Comparison of ENCODE assay signal across 8 cellular contexts in genomic region chr5:32312682-32313523, GRCh38. TPM values are rescaled to one million over a fixed set of nuclear protein-coding genes. Genes with fewer than 3 reads are reported as not detected.
DNase-seq lines count a peak whose midpoint lies in the region; ATAC-seq, FAIRE-seq and TF ChIP-seq lines count a peak whose summit lies in the region.

A gene with protein sequence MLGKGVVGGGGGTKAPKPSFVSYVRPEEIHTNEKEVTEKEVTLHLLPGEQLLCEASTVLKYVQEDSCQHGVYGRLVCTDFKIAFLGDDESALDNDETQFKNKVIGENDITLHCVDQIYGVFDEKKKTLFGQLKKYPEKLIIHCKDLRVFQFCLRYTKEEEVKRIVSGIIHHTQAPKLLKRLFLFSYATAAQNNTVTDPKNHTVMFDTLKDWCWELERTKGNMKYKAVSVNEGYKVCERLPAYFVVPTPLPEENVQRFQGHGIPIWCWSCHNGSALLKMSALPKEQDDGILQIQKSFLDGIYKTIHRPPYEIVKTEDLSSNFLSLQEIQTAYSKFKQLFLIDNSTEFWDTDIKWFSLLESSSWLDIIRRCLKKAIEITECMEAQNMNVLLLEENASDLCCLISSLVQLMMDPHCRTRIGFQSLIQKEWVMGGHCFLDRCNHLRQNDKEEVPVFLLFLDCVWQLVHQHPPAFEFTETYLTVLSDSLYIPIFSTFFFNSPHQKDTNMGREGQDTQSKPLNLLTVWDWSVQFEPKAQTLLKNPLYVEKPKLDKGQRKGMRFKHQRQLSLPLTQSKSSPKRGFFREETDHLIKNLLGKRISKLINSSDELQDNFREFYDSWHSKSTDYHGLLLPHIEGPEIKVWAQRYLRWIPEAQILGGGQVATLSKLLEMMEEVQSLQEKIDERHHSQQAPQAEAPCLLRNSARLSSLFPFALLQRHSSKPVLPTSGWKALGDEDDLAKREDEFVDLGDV (minus strand): TSS chr5:32312939. CDS start chr5:32312838, 101 bp downstream.

- H2AK5ac ChIP-seq in IMR-90 (ENCODE audit: low read depth, low read length): peak within 1 kb of the TSS; percentile 43; the same call in 1 of the 2 replicates

- H3K27ac ChIP-seq in IMR-90 (ENCODE audit: insufficient read depth, low read length): peak within 1 kb of the TSS; percentile 72
- H3K27ac ChIP-seq in endothelial cell of umbilical vein (ENCODE audit: insufficient read depth, low read depth, low read length): peak within 1 kb of the TSS; percentile 92

- peak; percentile 87 for TF ChIP-seq POLR2A in IMR-90 (IDR thresholded peaks at IDR 0.05; ENCODE audit: low read depth, low read length)
- peak; percentile 60 for TF ChIP-seq POLR2A in endothelial cell of umbilical vein (IDR thresholded peaks at IDR 0.05; ENCODE audit: low read depth, low read length)

- H4K91ac ChIP-seq in IMR-90 (ENCODE audit: insufficient read depth, low read depth, low read length): 0 out of 2 replicates have a peak within 1 kb of the TSS, but pooled peaks have one; percentile 3

- in situ Hi-C loops in IMR-90 (cut with MboI; ENCODE audit: low sequenced_read_pairs): no loop called here

- intact Hi-C loops in IMR-90 (cut with micrococcal nuclease) (loop anchor here (2.0 to 5.0 kb wide), 2 partner anchors 81 to 140 kb away; no protein-coding TSS in a partner anchor), endothelial cell of umbilical vein (cut with micrococcal nuclease) (loop anchor here (1.0 to 2.0 kb wide), 4 partner anchors 39 to 215 kb away; partner anchors contain the start of gene GOLPH3)

- H3K9me1 ChIP-seq in IMR-90 (ENCODE audit: insufficient read depth, low read length): peaks cover 6% of the 10 kb centered on the region; the same call in 1 of the 2 replicates
- no peaks in the 10 kb centered on the region for H3K9me1 ChIP-seq in endothelial cell of umbilical vein (replicated peaks; ENCODE audit: control insufficient read depth, extremely low read depth, insufficient read depth, low read length)

- POLR2A ChIA-PET in IMR-90 (lab: Charles Lee; ENCODE audit: unreplicated experiment) (interaction anchor here (0.6 kb wide), 1 partner anchor 142 kb away, joined by 4 read pairs; no protein-coding TSS in a partner anchor), endothelial cell of umbilical vein (lab: Charles Lee) (no interaction called here)

- no TSS peak for BruUV-seq in IMR-90 (replicated peaks; lab: Mats Ljungman, UMichigan)
- BruUV-seq in endothelial cell of umbilical vein (replicated peaks; lab: Mats Ljungman, UMichigan): no TSS peak

- H3K18ac ChIP-seq in IMR-90 (ENCODE audit: low read depth, low read length): no peak within 1 kb of the TSS

- H4K20me1 ChIP-seq in IMR-90 (ENCODE audit: insufficient read depth, low read length) (peaks cover 6% of the 10 kb centered on the region; the same call in 1 of the 2 replicates), endothelial cell of umbilical vein (replicated peaks; ENCODE audit: control insufficient read depth, extremely low read depth, insufficient read depth, low read length) (peaks cover 2% of the 10 kb centered on the region)

- H3K14ac ChIP-seq in IMR-90 (replicated peaks; ENCODE audit: low read depth, low read length): peak within 1 kb of the TSS; percentile 78

- no peak within 1 kb of the TSS; the same call in 1 of the 2 replicates for H2BK20ac ChIP-seq in IMR-90 (ENCODE audit: low read depth, low read length)

- H3K27me3 ChIP-seq in IMR-90 (ENCODE audit: control insufficient read depth, insufficient read depth, low read length) (no peaks in the 10 kb centered on the region), endothelial cell of umbilical vein (ENCODE audit: control insufficient read depth in 2 of 2, insufficient read depth in 2 of 2, low read length in 2 of 2) (no peaks in the 10 kb centered on the region)

- H2BK120ac ChIP-seq in IMR-90 (ENCODE audit: low read depth, low read length): peak within 1 kb of the TSS; percentile 18; the same call in 1 of the 2 replicates

- 1% methylated on average over 69 of the region's 79 CpGs; no CpG with 5 or more reads in 1 of the 2 experiments for WGBS in IMR-90 (ENCODE audit: extremely low coverage in 2 of 2, insufficient read length in 1 of 2), 2 experiments

- peak within 1 kb of the TSS; percentile 78 for H3K9ac ChIP-seq in IMR-90 (ENCODE audit: low read depth, low read length)
- peak within 1 kb of the TSS; percentile 97 for H3K9ac ChIP-seq in endothelial cell of umbilical vein (replicated peaks; ENCODE audit: extremely low read depth, insufficient read depth, low read length)

- DNase-seq in DMS 273 (lab: John Stamatoyannopoulos, UW; ENCODE audit: unreplicated experiment) (peak; percentile 100), IMR-90 (peak; percentile 99), OCI-M1 (lab: John Stamatoyannopoulos, UW) (peak; percentile 99), activated T-cell treated with anti-CD3 and anti-CD28 coated beads for 24 hours (ENCODE audit: low read depth) (peak; percentile 99), endothelial cell of umbilical vein (ENCODE audit: low read depth, low spot score) (peak; percentile 100), midbrain (lab: John Stamatoyannopoulos, UW) (peak; percentile 99)
- DNase-seq in stimulated activated CD8-positive, alpha-beta memory T cell treated with anti-CD3 and anti-CD28 coated beads, Interleukin-2, amount 100 ng/mL, for 1 hour (ENCODE audit: low read depth in 2 of 2): peak; percentile 99

- H3K9me3 ChIP-seq in IMR-90 (ENCODE audit: control insufficient read depth, insufficient read depth, low read length) (no peaks in the 10 kb centered on the region), endothelial cell of umbilical vein (replicated peaks; ENCODE audit: control insufficient read depth, insufficient read depth, low read length) (no peaks in the 10 kb centered on the region)

- H3K79me1 ChIP-seq in IMR-90 (ENCODE audit: low read depth in 1 of 2, low read length in 2 of 2): peaks cover 13 to 39% of the 10 kb centered on the region in 2 experiments; a peak in 3 of 4 replicates

- peak; percentile 95 for ATAC-seq in GM21528 (IDR thresholded peaks at IDR 0.05; ENCODE audit: low FRiP score, unreplicated experiment)
- ATAC-seq in IMR-90 (ENCODE audit: low read depth): peak; percentile 95

- peak; percentile 100 for FAIRE-seq in endothelial cell of umbilical vein (lab: Jason Lieb, UNC)

- no peak for TF ChIP-seq CTCF in IMR-90 (conservative IDR thresholded peaks at IDR 0.05; ENCODE audit: low read depth, low read length)
- TF ChIP-seq CTCF in endothelial cell of umbilical vein (IDR thresholded peaks at IDR 0.05; ENCODE audit: extremely low read depth in 1 of 2, insufficient read depth in 1 of 2, low read depth in 1 of 2, low read length in 2 of 2): no peak

- CTCF ChIA-PET in IMR-90 (lab: Yijun Ruan, JAX): interaction anchor here (0.6 kb wide), 1 partner anchor 63 kb away, joined by 3 read pairs; no protein-coding TSS in a partner anchor
- CTCF ChIA-PET in endothelial cell of umbilical vein (lab: Charles Lee): interaction anchor here (1.0 to 2.8 kb wide), 2 partner anchors 17 to 81 kb away, joined by 3 to 12 read pairs; no protein-coding TSS in a partner anchor

- H2BK5ac ChIP-seq in IMR-90 (ENCODE audit: low read depth, low read length, poor library complexity, severe bottlenecking): peak within 1 kb of the TSS; percentile 67

- H3K56ac ChIP-seq in IMR-90 (ENCODE audit: extremely low read depth, insufficient read depth, low read length): peak within 1 kb of the TSS; percentile 66; the same call in 1 of the 2 replicates

- H3K79me2 ChIP-seq in endothelial cell of umbilical vein (ENCODE audit: control insufficient read depth, insufficient read depth, low read length): peaks cover 40% of the 10 kb centered on the region

- no peak within 1 kb of the TSS for H2BK15ac ChIP-seq in IMR-90 (ENCODE audit: low read depth, low read length)

- no peak within 1 kb of the TSS for H4K5ac ChIP-seq in IMR-90 (ENCODE audit: low read depth, low read length)

- H2AK9ac ChIP-seq in IMR-90 (replicated peaks; ENCODE audit: low read depth, low read length, poor library complexity): peak within 1 kb of the TSS; percentile 85

- H3K4ac ChIP-seq in IMR-90 (ENCODE audit: low read depth, low read length): peak within 1 kb of the TSS; percentile 74

- peak within 1 kb of the TSS; percentile 59 to 65 for H4K8ac ChIP-seq in IMR-90 (ENCODE audit: low read depth in 2 of 2, low read length in 2 of 2)

- H3K4me3 ChIP-seq in IMR-90 (ENCODE audit: insufficient read depth, low read depth, low read length) (peak within 1 kb of the TSS; percentile 66), endothelial cell of umbilical vein (replicated peaks in 1 of 3; ENCODE audit: insufficient read depth in 1 of 3, low read depth in 1 of 3, low read length in 3 of 3) (peak within 1 kb of the TSS; percentile 55 to 88 (median 80))

- no peaks in the 10 kb centered on the region for H3K36me3 ChIP-seq in IMR-90 (ENCODE audit: control insufficient read depth, insufficient read depth, low read length)
- no peaks in the 10 kb centered on the region for H3K36me3 ChIP-seq in endothelial cell of umbilical vein (ENCODE audit: control insufficient read depth in 2 of 2, extremely low read depth in 1 of 2, insufficient read depth in 2 of 2, low read length in 2 of 2)

- H2AFZ ChIP-seq in IMR-90 (replicated peaks; ENCODE audit: low read length, poor library complexity): peak within 1 kb of the TSS; percentile 99
- peak within 1 kb of the TSS; percentile 59 for H2AFZ ChIP-seq in endothelial cell of umbilical vein (ENCODE audit: low read depth, low read length)

- H3K4me2 ChIP-seq in IMR-90 (ENCODE audit: low read depth, low read length): peak within 1 kb of the TSS; percentile 74
- peak within 1 kb of the TSS; percentile 97 for H3K4me2 ChIP-seq in endothelial cell of umbilical vein (ENCODE audit: insufficient read depth, low read length)

- dilution Hi-C loops in IMR-90 (cut with HindIII; ENCODE audit: low sequenced_read_pairs, unreplicated experiment): no loop called here
- dilution Hi-C loops in endothelial cell of umbilical vein (cut with MboI; ENCODE audit: extremely low pct_ligation_motif_present, low sequenced_read_pairs): no loop called here

- TF ChIP-seq RAD21 in IMR-90 (IDR thresholded peaks at IDR 0.05; ENCODE audit: low read length): no peak

- H3K4me1 ChIP-seq in IMR-90 (ENCODE audit: control insufficient read depth, insufficient read depth, low read length) (peaks cover 5% of the 10 kb centered on the region), endothelial cell of umbilical vein (ENCODE audit: control insufficient read depth, extremely low read depth, insufficient read depth, low read length) (peaks cover 7% of the 10 kb centered on the region)

- H3K23ac ChIP-seq in IMR-90 (ENCODE audit: low read depth, low read length): peak within 1 kb of the TSS; percentile 90

RNA-seq across cellular contexts. Expression of the gene that starts here (rescaled TPM):
- total RNA-seq in IMR-90 (2012; rRNA removed): 20.3 and 21.3 TPM in 2 replicates
- polyA plus RNA-seq in IMR-90 (2012; rRNA removed): 10.2 and 11.1 TPM in 2 replicates
- 4.4 and 5.4 TPM in 2 replicates for polyA plus RNA-seq in IMR-90 (2012; cell fraction: cytosol; rRNA removed)
- polyA plus RNA-seq in IMR-90 (2012; cell fraction: nucleus; rRNA removed; ENCODE audit: low replicate concordance): 4.1 and 12.2 TPM in 2 replicates
- 35.4 and 38.6 TPM in 2 replicates for total RNA-seq in endothelial cell of umbilical vein
- polyA plus RNA-seq in endothelial cell of umbilical vein: 16.2 and 18.2 TPM in 2 replicates
- 16.6 and 17.3 TPM in 2 replicates for polyA plus RNA-seq in endothelial cell of umbilical vein (2011; cell fraction: cytosol; rRNA removed)
- 22.5 and 22.6 TPM in 2 replicates for polyA plus RNA-seq in endothelial cell of umbilical vein (2011; cell fraction: nucleus; rRNA removed)
- polyA plus RNA-seq in endothelial cell of umbilical vein (2012): 15.4 and 19.6 TPM in 2 replicates
- polyA minus RNA-seq in endothelial cell of umbilical vein: 32.8 and 36.9 TPM in 2 replicates
- polyA minus RNA-seq in endothelial cell of umbilical vein (2011; cell fraction: cytosol; rRNA and poly(A)+ RNA removed): 22.9 TPM
- 35.2 and 39.8 TPM in 2 replicates for polyA minus RNA-seq in endothelial cell of umbilical vein (2011; cell fraction: nucleus; rRNA and poly(A)+ RNA removed)

Comparison
In these comparisons a context has a peak if more than half of its experiments do, and no peak if none do; other contexts are left out.
1. Peak in every context shown above with its lines: DNase-seq, ATAC-seq, H3K4me3 ChIP-seq and H3K27ac ChIP-seq.